17 cellular contexts compared by ENCODE assay signal in the genomic region with DNA sequence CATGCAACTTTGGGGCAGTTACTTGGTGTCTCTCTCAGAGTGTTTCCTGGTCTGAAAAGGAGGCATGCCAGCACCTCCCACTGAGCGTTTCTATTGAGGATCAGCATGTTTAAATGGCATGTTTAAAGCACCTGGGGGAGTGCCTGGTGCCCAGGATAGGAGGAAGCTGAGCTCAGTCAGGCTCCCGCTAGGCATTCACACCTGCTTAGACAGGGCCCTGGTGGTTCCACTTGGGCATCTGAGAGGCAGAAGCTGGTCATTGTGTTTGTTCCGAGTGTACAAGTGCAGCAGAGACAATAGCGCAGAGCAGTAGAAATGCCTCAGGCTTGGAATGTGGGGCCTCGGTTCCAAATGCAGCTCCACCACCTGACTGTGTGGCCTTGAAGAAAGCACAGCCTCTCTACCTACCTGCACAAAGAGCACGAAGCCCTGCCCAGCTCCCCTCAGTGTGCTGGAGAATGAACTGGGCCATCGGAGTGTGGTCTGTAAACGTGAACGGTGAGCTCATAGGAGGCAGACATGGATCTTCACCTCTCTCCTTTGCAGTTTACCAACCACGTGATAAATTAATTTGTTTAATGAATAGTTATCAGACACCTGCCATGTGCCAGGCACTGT. TPM values are rescaled to one million over a fixed set of nuclear protein-coding genes. Genes with fewer than 3 reads are reported as not detected.
A peak's percentile ranks its signal among the peaks of the same experiment; 100 is the strongest.
DNase-seq lines count a peak whose midpoint lies in the region; ATAC-seq, FAIRE-seq and TF ChIP-seq lines count a peak whose summit lies in the region.
"Had no signal": no experiment of that assay in that cellular context is flagged by ENCODE, and none has a peak within 500 bp of the region (broad histone marks: within the 10 kb centered on the region; RNA-seq: fewer than 3 reads in every experiment).

No MANE protein-coding gene starts in this region.

- H3K4me3 Mint-ChIP-seq in neural crest cell: no peak overlapping the region
- no peak overlapping the region for H3K4me3 Mint-ChIP-seq in activated CD8-positive, alpha-beta T cell treated with anti-CD3 and anti-CD28 coated beads, Interleukin-2, amount 10 ng/mL, durations not matched to agents 7 days and 5 days
- H3K4me3 Mint-ChIP-seq: activated CD4-positive, alpha-beta memory T cell treated with anti-CD3 and anti-CD28 coated beads, Interleukin-2, amount 10 ng/mL, durations not matched to agents 7 days and 5 days; activated T-cell treated with anti-CD3 and anti-CD28 coated beads, Interleukin-2, amount 50 U/mL, for 72 hours; naive B cell had no signal

- CTCF ChIA-PET in activated CD8-positive, alpha-beta T cell treated with anti-CD3 and anti-CD28 coated beads, Interleukin-2, amount 10 ng/mL, durations not matched to agents 7 days and 5 days (lab: Charles Lee): interaction anchor here (0.7 to 10.6 kb wide), 27 partner anchors 8 to 362 kb away, joined by 3 to 266 read pairs (median 4); a partner anchor contains a TSS
- CTCF ChIA-PET in SK-N-SH (lab: Yijun Ruan, JAX): interaction anchor here (1.0 to 23.3 kb wide), 30 partner anchors 8 to 424 kb away, joined by 3 to 731 read pairs (median 6); a partner anchor contains a TSS

- no peaks in the 10 kb centered on the region for H3K27me3 ChIP-seq in SK-N-SH (ENCODE audit: insufficient read depth)
- H3K27me3 ChIP-seq: foreskin keratinocyte had no signal

- H2AFZ ChIP-seq in SK-N-SH (ENCODE audit: low read depth): no peak overlapping the region

- H3K79me2 ChIP-seq in SK-N-SH (ENCODE audit: insufficient read depth): no peaks in the 10 kb centered on the region

- H3K4me1 Mint-ChIP-seq in neural crest cell: peaks cover 19% of the 10 kb centered on the region
- H3K4me1 Mint-ChIP-seq in activated CD8-positive, alpha-beta T cell treated with anti-CD3 and anti-CD28 coated beads, Interleukin-2, amount 10 ng/mL, durations not matched to agents 7 days and 5 days (ENCODE audit: low read depth): no peaks in the 10 kb centered on the region
- H3K4me1 Mint-ChIP-seq: activated CD4-positive, alpha-beta memory T cell treated with anti-CD3 and anti-CD28 coated beads, Interleukin-2, amount 10 ng/mL, durations not matched to agents 7 days and 5 days had no signal

- H3K4me3 ChIP-seq in coronary artery: no peak overlapping the region
- no peak overlapping the region for H3K4me3 ChIP-seq in SK-N-SH (ENCODE audit: low read depth in 2 of 2, low read length in 1 of 2)

- no peak for TF ChIP-seq POLR2A in GM12891 (IDR thresholded peaks at IDR 0.05; ENCODE audit: low read depth, low read length)

- H3K27me3 Mint-ChIP-seq in neural crest cell (ENCODE audit: low read depth): no peaks in the 10 kb centered on the region
- H3K27me3 Mint-ChIP-seq in activated CD8-positive, alpha-beta T cell treated with anti-CD3 and anti-CD28 coated beads, Interleukin-2, amount 10 ng/mL, durations not matched to agents 7 days and 5 days (ENCODE audit: low read depth): no peaks in the 10 kb centered on the region
- H3K27me3 Mint-ChIP-seq: activated CD4-positive, alpha-beta memory T cell treated with anti-CD3 and anti-CD28 coated beads, Interleukin-2, amount 10 ng/mL, durations not matched to agents 7 days and 5 days; naive B cell had no signal

- POLR2A ChIA-PET in activated CD8-positive, alpha-beta T cell treated with anti-CD3 and anti-CD28 coated beads, Interleukin-2, amount 10 ng/mL, durations not matched to agents 7 days and 5 days (lab: Charles Lee): interaction anchor here (1.6 kb wide), 1 partner anchor 55 kb away, joined by 4 read pairs; no protein-coding TSS in a partner anchor
- POLR2A ChIA-PET in SK-N-SH (lab: Yijun Ruan, JAX): interaction anchor here (0.7 to 1.7 kb wide), 3 partner anchors 12 to 83 kb away, joined by 3 to 5 read pairs (median 3); a partner anchor contains a TSS

- TF ChIP-seq RAD21 in SK-N-SH (IDR thresholded peaks at IDR 0.05; ENCODE audit: low read length): no peak

- no peak overlapping the region for H3K9ac ChIP-seq in SK-N-SH

- H3K36me3 ChIP-seq in SK-N-SH (replicated peaks in 1 of 2; ENCODE audit: control insufficient read depth in 1 of 2, insufficient read depth in 2 of 2, low read length in 1 of 2): peaks cover 3 to 32% of the 10 kb centered on the region in 2 experiments

- H3K27ac ChIP-seq in coronary artery (no peak overlapping the region), SK-N-SH (ENCODE audit: low read depth in 2 of 2, low read length in 1 of 2) (peak overlapping the region in 1 of 2 experiments; percentile 99; a peak in 2 of 4 replicates)
- H3K27ac ChIP-seq: foreskin keratinocyte had no signal

- H3K27ac Mint-ChIP-seq in neural crest cell (ENCODE audit: unreplicated experiment): peak overlapping the region; percentile 17
- H3K27ac Mint-ChIP-seq in activated CD8-positive, alpha-beta T cell treated with anti-CD3 and anti-CD28 coated beads, Interleukin-2, amount 10 ng/mL, durations not matched to agents 7 days and 5 days: no peak overlapping the region
- H3K27ac Mint-ChIP-seq: activated CD4-positive, alpha-beta memory T cell treated with anti-CD3 and anti-CD28 coated beads, Interleukin-2, amount 10 ng/mL, durations not matched to agents 7 days and 5 days; activated T-cell treated with anti-CD3 and anti-CD28 coated beads, Interleukin-2, amount 50 U/mL, for 72 hours; naive B cell had no signal

- H3K4me1 ChIP-seq in SK-N-SH (ENCODE audit: control insufficient read depth in 1 of 2, insufficient read depth in 2 of 2, low read depth in 1 of 2, low read length in 1 of 2): peaks cover 28 to 52% of the 10 kb centered on the region in 2 experiments

- H4K20me1 ChIP-seq in SK-N-SH (ENCODE audit: insufficient read depth): no peaks in the 10 kb centered on the region

- peaks cover 23% of the 10 kb centered on the region for H3F3A ChIP-seq in SK-N-SH (replicated peaks; ENCODE audit: insufficient read depth)

- no peak for TF ChIP-seq CTCF in neural crest cell (conservative IDR thresholded peaks at IDR 0.05)
- no peak for TF ChIP-seq CTCF in coronary artery (IDR thresholded peaks at IDR 0.05)
- TF ChIP-seq CTCF in SK-N-SH (IDR thresholded peaks at IDR 0.05): no peak

- H3K9me2 ChIP-seq in SK-N-SH: no peaks in the 10 kb centered on the region

- H3K9me3 ChIP-seq in SK-N-SH: no peaks in the 10 kb centered on the region

- no peaks in the 10 kb centered on the region for H3K36me3 Mint-ChIP-seq in neural crest cell (ENCODE audit: low read depth)
- H3K36me3 Mint-ChIP-seq in activated CD8-positive, alpha-beta T cell treated with anti-CD3 and anti-CD28 coated beads, Interleukin-2, amount 10 ng/mL, durations not matched to agents 7 days and 5 days (ENCODE audit: low read depth): no peaks in the 10 kb centered on the region

- no peak for TF ChIP-seq EP300 in SK-N-SH (IDR thresholded peaks at IDR 0.05; ENCODE audit: borderline replicate concordance in 1 of 2, low read depth in 1 of 2, low read length in 1 of 2)

- no peak for ATAC-seq in activated CD8-positive, alpha-beta T cell treated with anti-CD3 and anti-CD28 coated beads, Interleukin-2, amount 10 ng/mL, durations not matched to agents 7 days and 5 days

- no peak for DNase-seq in GM12891 (ENCODE audit: insufficient read length, low spot score)
- peak; percentile 47 for DNase-seq in NCI-H187 treated with DMSO at 0.1 percent for 48 hours (lab: John Stamatoyannopoulos, UW)
- DNase-seq in cerebellar cortex (ENCODE audit: low spot score): peak; percentile 50
- DNase-seq in neural crest cell (ENCODE audit: low read depth, low spot score): no peak
- no peak for DNase-seq in coronary artery (ENCODE audit: low spot score)
- no peak for DNase-seq in cerebellar nuclear complex (lab: John Stamatoyannopoulos, UW)
- no peak for DNase-seq in activated CD8-positive, alpha-beta T cell treated with anti-CD3 and anti-CD28 coated beads, Interleukin-2, amount 10 ng/mL, durations not matched to agents 7 days and 5 days
- no peak for DNase-seq in SK-N-SH
- DNase-seq: activated CD4-positive, alpha-beta memory T cell treated with anti-CD3 and anti-CD28 coated beads, Interleukin-2, amount 10 ng/mL, durations not matched to agents 7 days and 5 days; activated T-cell treated with anti-CD3 and anti-CD28 coated beads, Interleukin-2, amount 50 U/mL, for 72 hours; DMS 273 treated with DMSO at 0.1 percent for 48 hours; foreskin keratinocyte; left ventricle myocardium superior; naive B cell; NCI-H2227 treated with DMSO at 0.1 percent for 48 hours had no signal

- H3K9me3 Mint-ChIP-seq in neural crest cell: no peaks in the 10 kb centered on the region
- H3K9me3 Mint-ChIP-seq in activated CD8-positive, alpha-beta T cell treated with anti-CD3 and anti-CD28 coated beads, Interleukin-2, amount 10 ng/mL, durations not matched to agents 7 days and 5 days (ENCODE audit: insufficient read depth): no peaks in the 10 kb centered on the region
- H3K9me3 Mint-ChIP-seq: activated CD4-positive, alpha-beta memory T cell treated with anti-CD3 and anti-CD28 coated beads, Interleukin-2, amount 10 ng/mL, durations not matched to agents 7 days and 5 days; activated T-cell treated with anti-CD3 and anti-CD28 coated beads, Interleukin-2, amount 50 U/mL, for 72 hours; naive B cell had no signal

- H3K4me2 ChIP-seq in SK-N-SH: no peak overlapping the region

- 78% methylated on average over 10 of the region's 10 CpGs for WGBS in SK-N-SH (ENCODE audit: low lambda C conversion rate)

- FAIRE-seq in GM12891 (lab: Jason Lieb, UNC): peak; percentile 83
- FAIRE-seq: TTC549 had no signal

TF ChIP-seq in GM12891, 5 proteins besides CTCF, POLR2A, EP300 and RAD21 (continues in another document):
- TF ChIP-seq POLR2AphosphoS5 (IDR thresholded peaks at IDR 0.05; ENCODE audit: low read depth, low read length) (no peak), SPI1 (IDR thresholded peaks at IDR 0.05; ENCODE audit: low read depth, low read length) (no peak), POU2F2 (IDR thresholded peaks at IDR 0.05; ENCODE audit: low read depth, low read length) (no peak)

TF ChIP-seq in SK-N-SH, 30 proteins besides CTCF, POLR2A, EP300 and RAD21 (continues in another document):
- TF ChIP-seq YY1 (IDR thresholded peaks at IDR 0.05; ENCODE audit: low read depth): no peak

RNA-seq across cellular contexts. Expression of a gene that starts 20.3 kb away (rescaled TPM):
- polyA plus RNA-seq in GM12891 (2012; ENCODE audit: low read depth, missing spikeins): 24.0 TPM
- 46.7 and 46.9 TPM in 2 replicates for total RNA-seq in neural crest cell
- total RNA-seq in activated CD8-positive, alpha-beta T cell treated with anti-CD3 and anti-CD28 coated beads, Interleukin-2, amount 10 ng/mL, durations not matched to agents 7 days and 5 days: 10 to 100 TPM; 35.2 to 38.5 TPM
- polyA plus RNA-seq in SK-N-SH (2012; rRNA removed): 51.7 and 52.0 TPM in 2 replicates
- 23.5 and 37.2 TPM in 2 replicates for polyA plus RNA-seq in SK-N-SH (2012; cell fraction: cytosol; rRNA removed)
- polyA plus RNA-seq in SK-N-SH (2012; cell fraction: nucleus; rRNA removed): 62.9 and 63.5 TPM in 2 replicates

RNA-seq across cellular contexts. Expression of a gene that starts 40.1 kb away (rescaled TPM):
- 25.2 TPM for polyA plus RNA-seq in GM12891 (2012; ENCODE audit: low read depth, missing spikeins)
- 0.72 and 1.4 TPM in 2 replicates for total RNA-seq in neural crest cell
- 10 to 100 TPM; 81.0 to 83.1 TPM for total RNA-seq in activated CD8-positive, alpha-beta T cell treated with anti-CD3 and anti-CD28 coated beads, Interleukin-2, amount 10 ng/mL, durations not matched to agents 7 days and 5 days
- 2.0 and 3.0 TPM in 2 replicates for polyA plus RNA-seq in SK-N-SH (2012; rRNA removed)
- 0.21 and 0.52 TPM in 2 replicates for polyA plus RNA-seq in SK-N-SH (2012; cell fraction: cytosol; rRNA removed)
- 12.6 and 15.6 TPM in 2 replicates for polyA plus RNA-seq in SK-N-SH (2012; cell fraction: nucleus; rRNA removed)
- total RNA-seq: SK-MEL-5 had no signal

Comparison
In these comparisons a context has a peak if more than half of its experiments do, and no peak if none do; other contexts are left out.
1. DNase-seq: peak in NCI-H187 treated with DMSO at 0.1 percent for 48 hours (single experiment) and cerebellar cortex (single experiment); none in GM12891 (single experiment), neural crest cell (single experiment), coronary artery (single experiment), cerebellar nuclear complex (0 of 2), activated CD8-positive, alpha-beta T cell treated with anti-CD3 and anti-CD28 coated beads, Interleukin-2, amount 10 ng/mL, durations not matched to agents 7 days and 5 days (single experiment) and SK-N-SH (single experiment).
2. RNA of a gene that starts 40.1 kb away (total RNA-seq): 81.0 to 83.1 TPM in activated CD8-positive, alpha-beta T cell treated with anti-CD3 and anti-CD28 coated beads, Interleukin-2, amount 10 ng/mL, durations not matched to agents 7 days and 5 days; 0.72 to 1.4 TPM in neural crest cell; every median in the first group is over 10 times any median in the second.